Comparison of ENCODE assay signal across 1 cellular context in the genomic region with DNA sequence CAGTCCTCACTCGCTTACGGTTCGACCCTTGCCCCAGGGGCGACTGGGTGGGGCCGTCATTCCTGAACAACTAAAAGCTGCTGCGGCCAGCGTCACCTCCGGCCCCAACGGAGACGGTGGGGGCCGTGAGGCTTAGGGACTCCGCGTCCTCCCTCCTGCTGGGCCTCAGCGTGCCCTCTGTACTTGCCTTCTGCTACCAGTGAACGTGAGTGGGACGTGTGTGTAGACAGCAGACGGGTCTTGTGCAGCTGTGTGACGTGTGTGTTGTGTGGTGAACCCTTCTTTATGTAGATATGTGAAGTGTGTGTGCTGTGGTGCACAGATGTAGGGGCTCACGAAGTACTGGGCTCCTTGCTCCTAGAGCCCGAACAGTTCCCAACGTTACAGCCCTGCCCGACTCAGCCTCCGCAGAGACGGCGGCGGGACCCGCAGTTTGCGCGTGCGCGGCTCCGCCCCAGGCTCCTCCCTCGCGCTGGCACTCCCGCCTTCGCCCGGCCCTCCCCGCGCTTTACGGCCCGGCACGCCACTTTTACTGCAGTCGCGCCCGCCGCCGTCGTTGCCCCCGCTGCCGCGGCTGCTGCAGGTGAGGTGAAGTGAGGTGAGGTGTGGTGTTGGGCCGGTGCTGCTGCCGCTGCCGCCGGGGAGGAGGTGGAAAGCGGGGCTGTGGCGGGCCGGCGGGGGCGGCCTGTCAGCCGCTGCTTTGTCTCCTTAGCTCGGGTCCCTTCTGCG.
TF ChIP-seq lines count a peak whose summit lies in the region.

A gene (plus strand): TSS at position 535 of the 729 bp plus-strand sequence. CDS start 235 bp downstream, outside the sequence.

TF ChIP-seq in HepG2, 621 proteins besides CTCF, POLR2A, EP300 and RAD21 (continued from another document and continues in another):
- TF ChIP-seq ZNF792 (CRISPR knock-in tag; IDR thresholded peaks at IDR 0.05) (peak; percentile 71; the same call in 1 of the 2 replicates), JDP2 (CRISPR knock-in tag; IDR thresholded peaks at IDR 0.05; ENCODE audit: borderline replicate concordance) (no peak; the same call in 1 of the 2 replicates), YY1 (IDR thresholded peaks at IDR 0.05; ENCODE audit: insufficient read depth, insufficient replicate concordance, low read depth, low read length) (peak; percentile 30), ZNF83 (CRISPR knock-in tag; IDR thresholded peaks at IDR 0.05; ENCODE audit: borderline replicate concordance) (peak; percentile 59), ESRRA (CRISPR knock-in tag; IDR thresholded peaks at IDR 0.05; ENCODE audit: low read depth) (0 out of 2 replicates have a peak, but pooled peaks have one; percentile 29), KDM3A (CRISPR knock-in tag; IDR thresholded peaks at IDR 0.05; ENCODE audit: low read depth) (peak; percentile 41; the same call in 1 of the 2 replicates), ZEB1 (IDR thresholded peaks at IDR 0.05; ENCODE audit: insufficient replicate concordance, low read depth) (peak; percentile 83), PHB2 (IDR thresholded peaks at IDR 0.05; ENCODE audit: partially characterized antibody) (no peak), ZSCAN22 (CRISPR knock-in tag; IDR thresholded peaks at IDR 0.05) (no peak), MEF2D (CRISPR knock-in tag; IDR thresholded peaks at IDR 0.05) (peak; percentile 55; the same call in 1 of the 2 replicates), ZNF629 (CRISPR knock-in tag; conservative IDR thresholded peaks at IDR 0.05) (no peak; the same call in 1 of the 2 replicates), THYN1 (CRISPR knock-in tag; IDR thresholded peaks at IDR 0.05; ENCODE audit: borderline replicate concordance, low read depth) (no peak), SNRNP70 (IDR thresholded peaks at IDR 0.05; ENCODE audit: low read depth, low read length) (no peak), ZNF260 (CRISPR knock-in tag; IDR thresholded peaks at IDR 0.05; ENCODE audit: borderline replicate concordance, low read depth) (no peak), GABPA (IDR thresholded peaks at IDR 0.05; ENCODE audit: low read depth, low read length) (no peak), GABPA (CRISPR knock-in tag; IDR thresholded peaks at IDR 0.05; ENCODE audit: low read depth) (peak; percentile 72; the same call in 1 of the 2 replicates), ZNF33B (CRISPR knock-in tag; IDR thresholded peaks at IDR 0.05) (no peak; the same call in 1 of the 2 replicates), KAT8 (CRISPR knock-in tag; IDR thresholded peaks at IDR 0.05) (peak; percentile 94), ZNF614 (CRISPR knock-in tag; IDR thresholded peaks at IDR 0.05; ENCODE audit: borderline replicate concordance) (peak; percentile 89; the same call in 1 of the 2 replicates), ZNF234 (CRISPR knock-in tag; conservative IDR thresholded peaks at IDR 0.05) (no peak), ZNF263 (CRISPR knock-in tag; IDR thresholded peaks at IDR 0.05) (peak; percentile 81), ZNF777 (CRISPR knock-in tag; IDR thresholded peaks at IDR 0.05) (peak; percentile 79), BRCA1 (CRISPR knock-in tag; IDR thresholded peaks at IDR 0.05) (peak; percentile 62; the same call in 1 of the 2 replicates), SMYD3 (CRISPR knock-in tag; IDR thresholded peaks at IDR 0.05) (peak; percentile 58), SRSF9 (IDR thresholded peaks at IDR 0.05; ENCODE audit: borderline replicate concordance, insufficient read depth, low read depth, low read length, poor library complexity, severe bottlenecking) (no peak), ZNF773 (CRISPR knock-in tag; IDR thresholded peaks at IDR 0.05; ENCODE audit: borderline replicate concordance) (no peak; the same call in 1 of the 2 replicates), SP2 (CRISPR knock-in tag; IDR thresholded peaks at IDR 0.05) (no peak; the same call in none of the 2 replicates), ZBTB3 (CRISPR knock-in tag; IDR thresholded peaks at IDR 0.05; ENCODE audit: borderline replicate concordance, low read depth) (0 out of 2 replicates have a peak, but pooled peaks have one; percentile 48), MED8 (CRISPR knock-in tag; IDR thresholded peaks at IDR 0.05; ENCODE audit: insufficient replicate concordance) (peak; percentile 87), ZNF780A (CRISPR knock-in tag; IDR thresholded peaks at IDR 0.05) (peak; percentile 60; the same call in 1 of the 2 replicates), ZNF816 (CRISPR knock-in tag; IDR thresholded peaks at IDR 0.05; ENCODE audit: borderline replicate concordance) (peak; percentile 82; the same call in 1 of the 2 replicates), ZNF720 (CRISPR knock-in tag; IDR thresholded peaks at IDR 0.05) (no peak), ZNF775 (CRISPR knock-in tag; IDR thresholded peaks at IDR 0.05; ENCODE audit: borderline replicate concordance) (no peak; the same call in 1 of the 2 replicates), MIXL1 (CRISPR knock-in tag; IDR thresholded peaks at IDR 0.05) (peak; percentile 42; the same call in 1 of the 2 replicates), ZNF737 (CRISPR knock-in tag; IDR thresholded peaks at IDR 0.05; ENCODE audit: borderline replicate concordance) (0 out of 2 replicates have a peak, but pooled peaks have one; percentile 92)
- TF ChIP-seq, protein P1, sequence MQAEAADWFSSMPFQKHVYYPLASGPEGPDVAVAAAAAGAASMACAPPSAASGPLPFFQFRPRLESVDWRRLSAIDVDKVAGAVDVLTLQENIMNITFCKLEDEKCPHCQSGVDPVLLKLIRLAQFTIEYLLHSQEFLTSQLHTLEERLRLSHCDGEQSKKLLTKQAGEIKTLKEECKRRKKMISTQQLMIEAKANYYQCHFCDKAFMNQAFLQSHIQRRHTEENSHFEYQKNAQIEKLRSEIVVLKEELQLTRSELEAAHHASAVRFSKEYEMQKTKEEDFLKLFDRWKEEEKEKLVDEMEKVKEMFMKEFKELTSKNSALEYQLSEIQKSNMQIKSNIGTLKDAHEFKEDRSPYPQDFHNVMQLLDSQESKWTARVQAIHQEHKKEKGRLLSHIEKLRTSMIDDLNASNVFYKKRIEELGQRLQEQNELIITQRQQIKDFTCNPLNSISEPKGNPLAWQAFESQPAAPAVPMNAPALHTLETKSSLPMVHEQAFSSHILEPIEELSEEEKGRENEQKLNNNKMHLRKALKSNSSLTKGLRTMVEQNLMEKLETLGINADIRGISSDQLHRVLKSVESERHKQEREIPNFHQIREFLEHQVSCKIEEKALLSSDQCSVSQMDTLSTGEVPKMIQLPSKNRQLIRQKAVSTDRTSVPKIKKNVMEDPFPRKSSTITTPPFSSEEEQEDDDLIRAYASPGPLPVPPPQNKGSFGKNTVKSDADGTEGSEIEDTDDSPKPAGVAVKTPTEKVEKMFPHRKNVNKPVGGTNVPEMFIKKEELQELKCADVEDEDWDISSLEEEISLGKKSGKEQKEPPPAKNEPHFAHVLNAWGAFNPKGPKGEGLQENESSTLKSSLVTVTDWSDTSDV (CRISPR knock-in tag; IDR thresholded peaks at IDR 0.05) = peak; percentile 9; the same call in 1 of the 2 replicates
- TF ChIP-seq, protein P2, sequence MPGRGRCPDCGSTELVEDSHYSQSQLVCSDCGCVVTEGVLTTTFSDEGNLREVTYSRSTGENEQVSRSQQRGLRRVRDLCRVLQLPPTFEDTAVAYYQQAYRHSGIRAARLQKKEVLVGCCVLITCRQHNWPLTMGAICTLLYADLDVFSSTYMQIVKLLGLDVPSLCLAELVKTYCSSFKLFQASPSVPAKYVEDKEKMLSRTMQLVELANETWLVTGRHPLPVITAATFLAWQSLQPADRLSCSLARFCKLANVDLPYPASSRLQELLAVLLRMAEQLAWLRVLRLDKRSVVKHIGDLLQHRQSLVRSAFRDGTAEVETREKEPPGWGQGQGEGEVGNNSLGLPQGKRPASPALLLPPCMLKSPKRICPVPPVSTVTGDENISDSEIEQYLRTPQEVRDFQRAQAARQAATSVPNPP (CRISPR knock-in tag; IDR thresholded peaks at IDR 0.05) = peak; percentile 51; the same call in 1 of the 2 replicates
- TF ChIP-seq, protein P3, sequence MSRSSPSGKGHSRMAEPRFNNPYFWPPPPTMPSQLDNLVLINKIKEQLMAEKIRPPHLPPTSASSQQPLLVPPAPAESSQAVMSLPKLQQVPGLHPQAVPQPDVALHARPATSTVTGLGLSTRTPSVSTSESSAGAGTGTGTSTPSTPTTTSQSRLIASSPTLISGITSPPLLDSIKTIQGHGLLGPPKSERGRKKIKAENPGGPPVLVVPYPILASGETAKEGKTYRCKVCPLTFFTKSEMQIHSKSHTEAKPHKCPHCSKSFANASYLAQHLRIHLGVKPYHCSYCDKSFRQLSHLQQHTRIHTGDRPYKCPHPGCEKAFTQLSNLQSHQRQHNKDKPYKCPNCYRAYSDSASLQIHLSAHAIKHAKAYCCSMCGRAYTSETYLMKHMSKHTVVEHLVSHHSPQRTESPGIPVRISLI (CRISPR knock-in tag; IDR thresholded peaks at IDR 0.05; ENCODE audit: borderline replicate concordance) = no peak
- TF ChIP-seq, protein P4, sequence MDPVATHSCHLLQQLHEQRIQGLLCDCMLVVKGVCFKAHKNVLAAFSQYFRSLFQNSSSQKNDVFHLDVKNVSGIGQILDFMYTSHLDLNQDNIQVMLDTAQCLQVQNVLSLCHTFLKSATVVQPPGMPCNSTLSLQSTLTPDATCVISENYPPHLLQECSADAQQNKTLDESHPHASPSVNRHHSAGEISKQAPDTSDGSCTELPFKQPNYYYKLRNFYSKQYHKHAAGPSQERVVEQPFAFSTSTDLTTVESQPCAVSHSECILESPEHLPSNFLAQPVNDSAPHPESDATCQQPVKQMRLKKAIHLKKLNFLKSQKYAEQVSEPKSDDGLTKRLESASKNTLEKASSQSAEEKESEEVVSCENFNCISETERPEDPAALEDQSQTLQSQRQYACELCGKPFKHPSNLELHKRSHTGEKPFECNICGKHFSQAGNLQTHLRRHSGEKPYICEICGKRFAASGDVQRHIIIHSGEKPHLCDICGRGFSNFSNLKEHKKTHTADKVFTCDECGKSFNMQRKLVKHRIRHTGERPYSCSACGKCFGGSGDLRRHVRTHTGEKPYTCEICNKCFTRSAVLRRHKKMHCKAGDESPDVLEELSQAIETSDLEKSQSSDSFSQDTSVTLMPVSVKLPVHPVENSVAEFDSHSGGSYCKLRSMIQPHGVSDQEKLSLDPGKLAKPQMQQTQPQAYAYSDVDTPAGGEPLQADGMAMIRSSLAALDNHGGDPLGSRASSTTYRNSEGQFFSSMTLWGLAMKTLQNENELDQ (CRISPR knock-in tag; IDR thresholded peaks at IDR 0.05; ENCODE audit: borderline replicate concordance) = no peak
- TF ChIP-seq, protein P5, sequence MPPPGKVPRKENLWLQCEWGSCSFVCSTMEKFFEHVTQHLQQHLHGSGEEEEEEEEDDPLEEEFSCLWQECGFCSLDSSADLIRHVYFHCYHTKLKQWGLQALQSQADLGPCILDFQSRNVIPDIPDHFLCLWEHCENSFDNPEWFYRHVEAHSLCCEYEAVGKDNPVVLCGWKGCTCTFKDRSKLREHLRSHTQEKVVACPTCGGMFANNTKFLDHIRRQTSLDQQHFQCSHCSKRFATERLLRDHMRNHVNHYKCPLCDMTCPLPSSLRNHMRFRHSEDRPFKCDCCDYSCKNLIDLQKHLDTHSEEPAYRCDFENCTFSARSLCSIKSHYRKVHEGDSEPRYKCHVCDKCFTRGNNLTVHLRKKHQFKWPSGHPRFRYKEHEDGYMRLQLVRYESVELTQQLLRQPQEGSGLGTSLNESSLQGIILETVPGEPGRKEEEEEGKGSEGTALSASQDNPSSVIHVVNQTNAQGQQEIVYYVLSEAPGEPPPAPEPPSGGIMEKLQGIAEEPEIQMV (CRISPR knock-in tag; IDR thresholded peaks at IDR 0.05; ENCODE audit: low read depth) = peak; percentile 63; the same call in 1 of the 2 replicates
- TF ChIP-seq, protein P6, sequence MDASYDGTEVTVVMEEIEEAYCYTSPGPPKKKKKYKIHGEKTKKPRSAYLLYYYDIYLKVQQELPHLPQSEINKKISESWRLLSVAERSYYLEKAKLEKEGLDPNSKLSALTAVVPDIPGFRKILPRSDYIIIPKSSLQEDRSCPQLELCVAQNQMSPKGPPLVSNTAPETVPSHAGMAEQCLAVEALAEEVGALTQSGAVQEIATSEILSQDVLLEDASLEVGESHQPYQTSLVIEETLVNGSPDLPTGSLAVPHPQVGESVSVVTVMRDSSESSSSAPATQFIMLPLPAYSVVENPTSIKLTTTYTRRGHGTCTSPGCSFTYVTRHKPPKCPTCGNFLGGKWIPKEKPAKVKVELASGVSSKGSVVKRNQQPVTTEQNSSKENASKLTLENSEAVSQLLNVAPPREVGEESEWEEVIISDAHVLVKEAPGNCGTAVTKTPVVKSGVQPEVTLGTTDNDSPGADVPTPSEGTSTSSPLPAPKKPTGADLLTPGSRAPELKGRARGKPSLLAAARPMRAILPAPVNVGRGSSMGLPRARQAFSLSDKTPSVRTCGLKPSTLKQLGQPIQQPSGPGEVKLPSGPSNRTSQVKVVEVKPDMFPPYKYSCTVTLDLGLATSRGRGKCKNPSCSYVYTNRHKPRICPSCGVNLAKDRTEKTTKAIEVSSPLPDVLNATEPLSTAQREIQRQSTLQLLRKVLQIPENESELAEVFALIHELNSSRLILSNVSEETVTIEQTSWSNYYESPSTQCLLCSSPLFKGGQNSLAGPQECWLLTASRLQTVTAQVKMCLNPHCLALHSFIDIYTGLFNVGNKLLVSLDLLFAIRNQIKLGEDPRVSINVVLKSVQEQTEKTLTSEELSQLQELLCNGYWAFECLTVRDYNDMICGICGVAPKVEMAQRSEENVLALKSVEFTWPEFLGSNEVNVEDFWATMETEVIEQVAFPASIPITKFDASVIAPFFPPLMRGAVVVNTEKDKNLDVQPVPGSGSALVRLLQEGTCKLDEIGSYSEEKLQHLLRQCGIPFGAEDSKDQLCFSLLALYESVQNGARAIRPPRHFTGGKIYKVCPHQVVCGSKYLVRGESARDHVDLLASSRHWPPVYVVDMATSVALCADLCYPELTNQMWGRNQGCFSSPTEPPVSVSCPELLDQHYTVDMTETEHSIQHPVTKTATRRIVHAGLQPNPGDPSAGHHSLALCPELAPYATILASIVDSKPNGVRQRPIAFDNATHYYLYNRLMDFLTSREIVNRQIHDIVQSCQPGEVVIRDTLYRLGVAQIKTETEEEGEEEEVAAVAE (CRISPR knock-in tag; IDR thresholded peaks at IDR 0.05; ENCODE audit: borderline replicate concordance) = peak; percentile 47; the same call in 1 of the 2 replicates
- TF ChIP-seq, protein P7, sequence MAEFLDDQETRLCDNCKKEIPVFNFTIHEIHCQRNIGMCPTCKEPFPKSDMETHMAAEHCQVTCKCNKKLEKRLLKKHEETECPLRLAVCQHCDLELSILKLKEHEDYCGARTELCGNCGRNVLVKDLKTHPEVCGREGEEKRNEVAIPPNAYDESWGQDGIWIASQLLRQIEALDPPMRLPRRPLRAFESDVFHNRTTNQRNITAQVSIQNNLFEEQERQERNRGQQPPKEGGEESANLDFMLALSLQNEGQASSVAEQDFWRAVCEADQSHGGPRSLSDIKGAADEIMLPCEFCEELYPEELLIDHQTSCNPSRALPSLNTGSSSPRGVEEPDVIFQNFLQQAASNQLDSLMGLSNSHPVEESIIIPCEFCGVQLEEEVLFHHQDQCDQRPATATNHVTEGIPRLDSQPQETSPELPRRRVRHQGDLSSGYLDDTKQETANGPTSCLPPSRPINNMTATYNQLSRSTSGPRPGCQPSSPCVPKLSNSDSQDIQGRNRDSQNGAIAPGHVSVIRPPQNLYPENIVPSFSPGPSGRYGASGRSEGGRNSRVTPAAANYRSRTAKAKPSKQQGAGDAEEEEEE (CRISPR knock-in tag; IDR thresholded peaks at IDR 0.05; ENCODE audit: borderline replicate concordance) = peak; percentile 81; the same call in 1 of the 2 replicates
- TF ChIP-seq, protein P8, sequence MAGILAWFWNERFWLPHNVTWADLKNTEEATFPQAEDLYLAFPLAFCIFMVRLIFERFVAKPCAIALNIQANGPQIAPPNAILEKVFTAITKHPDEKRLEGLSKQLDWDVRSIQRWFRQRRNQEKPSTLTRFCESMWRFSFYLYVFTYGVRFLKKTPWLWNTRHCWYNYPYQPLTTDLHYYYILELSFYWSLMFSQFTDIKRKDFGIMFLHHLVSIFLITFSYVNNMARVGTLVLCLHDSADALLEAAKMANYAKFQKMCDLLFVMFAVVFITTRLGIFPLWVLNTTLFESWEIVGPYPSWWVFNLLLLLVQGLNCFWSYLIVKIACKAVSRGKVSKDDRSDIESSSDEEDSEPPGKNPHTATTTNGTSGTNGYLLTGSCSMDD (CRISPR knock-in tag; IDR thresholded peaks at IDR 0.05) = no peak
